Comparison of ENCODE assay signal across 18 cellular contexts in the genomic region with DNA sequence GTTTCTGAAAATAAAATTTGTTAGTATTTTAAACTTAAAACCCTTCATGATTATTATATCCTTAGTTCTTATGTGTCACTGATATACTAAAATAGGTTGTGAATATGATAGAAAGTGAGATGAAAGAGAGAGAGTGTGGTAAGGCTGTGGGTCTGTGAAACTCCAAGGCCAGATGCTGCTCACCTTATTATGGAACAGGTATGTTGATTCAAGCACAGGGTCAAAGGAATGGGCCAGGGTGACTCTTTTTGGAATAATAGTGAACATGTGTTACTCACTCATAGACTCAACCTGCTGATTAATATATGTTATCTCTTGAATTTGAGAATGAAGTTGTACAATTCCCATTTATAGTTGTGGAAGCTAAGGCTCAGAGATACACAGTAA.
"Had no signal": no experiment of that assay in that cellular context is flagged by ENCODE, and none has a peak within 500 bp of the region (broad histone marks: within the 10 kb centered on the region; RNA-seq: fewer than 3 reads in every experiment).

No MANE protein-coding gene starts in this region.

- FAIRE-seq: colon, kidney, TTC549 had no signal

- ATAC-seq: psoas muscle, WTC11 had no signal

- H3K36me3 ChIP-seq: cardiac muscle cell, esophagus squamous epithelium, left ventricle myocardium inferior had no signal

- H3K27ac Mint-ChIP-seq: activated naive CD8-positive, alpha-beta T cell treated with anti-CD3 and anti-CD28 coated beads for 36 hours; memory B cell; nephron; WTC11 had no signal

- H3K9me3 ChIP-seq: esophagus squamous epithelium, left ventricle myocardium inferior, psoas muscle had no signal

- H3K4me1 Mint-ChIP-seq: memory B cell, WTC11 had no signal

- H3K27me3 ChIP-seq: cardiac muscle cell, esophagus squamous epithelium had no signal

- H3K4me3 Mint-ChIP-seq: activated naive CD8-positive, alpha-beta T cell treated with anti-CD3 and anti-CD28 coated beads for 36 hours; memory B cell; nephron; WTC11 had no signal

- H3K27ac ChIP-seq: cardiac muscle cell, esophagus squamous epithelium, left ventricle myocardium inferior, psoas muscle had no signal

- H3K4me1 ChIP-seq: esophagus squamous epithelium, left ventricle myocardium inferior, psoas muscle had no signal

- H3K36me3 Mint-ChIP-seq: activated naive CD8-positive, alpha-beta T cell treated with anti-CD3 and anti-CD28 coated beads for 36 hours; memory B cell; WTC11 had no signal

- H3K27me3 Mint-ChIP-seq: activated naive CD8-positive, alpha-beta T cell treated with anti-CD3 and anti-CD28 coated beads for 36 hours had no signal

- DNase-seq: activated CD4-positive, alpha-beta T cell treated with anti-CD3 and anti-CD28 coated beads for 48 hours; activated CD8-positive, alpha-beta memory T cell treated with anti-CD3 and anti-CD28 coated beads, Interleukin-2, amount 50 U/mL, for 48 hours; activated naive CD8-positive, alpha-beta T cell treated with anti-CD3 and anti-CD28 coated beads for 36 hours; esophagus squamous epithelium; hypothalamus; kidney; left ventricle myocardium inferior; nucleus accumbens; psoas muscle; stimulated activated CD4-positive, alpha-beta T cell treated with anti-CD3 and anti-CD28 coated beads, Interleukin-12 subunit alpha, Interleukin-12 subunit beta, amount 100 ng/mL, for 4 hours; stimulated activated CD4-positive, alpha-beta T cell treated with anti-CD3 and anti-CD28 coated beads, Interleukin-2, amount 100 ng/mL, for 24 hours; T-helper 2 cell had no signal

- H3K4me3 ChIP-seq: cardiac muscle cell, esophagus squamous epithelium, left ventricle myocardium inferior, psoas muscle had no signal

- H3K9me3 Mint-ChIP-seq: activated naive CD8-positive, alpha-beta T cell treated with anti-CD3 and anti-CD28 coated beads for 36 hours; memory B cell; nephron; WTC11 had no signal
